In genomic region chr5:179336126-179336870, GRCh38 we compare ENCODE assay signal across 18 cellular contexts. TPM values are rescaled to one million over a fixed set of nuclear protein-coding genes. Genes with fewer than 3 reads are reported as not detected.
"Had no signal": no experiment of that assay in that cellular context is flagged by ENCODE, and none has a peak within 500 bp of the region (broad histone marks: within the 10 kb centered on the region; RNA-seq: fewer than 3 reads in every experiment).

No MANE protein-coding gene starts in this region.

- DNase-seq: activated CD4-positive, alpha-beta memory T cell treated with anti-CD3 and anti-CD28 coated beads for 36 hours; activated CD4-positive, alpha-beta T cell treated with anti-CD3 and anti-CD28 coated beads for 36 hours; activated naive CD4-positive, alpha-beta T cell treated with Interleukin-2 at 50 U/mL for 16 hours; activated naive CD8-positive, alpha-beta T cell treated with anti-CD3 and anti-CD28 coated beads, Interleukin-2, amount 10 ng/mL, durations not matched to agents 7 days and 5 days; cortex of kidney; gastrocnemius medialis; immature natural killer cell; stimulated activated CD4-positive, alpha-beta T cell treated with anti-CD3 and anti-CD28 coated beads, Interleukin-2, amount 100 ng/mL, for 24 hours; transverse colon; uterus had no signal

- H3K4me3 ChIP-seq: gastrocnemius medialis, lung, transverse colon, uterus had no signal

- H3K4me3 Mint-ChIP-seq: activated CD4-positive, alpha-beta memory T cell treated with anti-CD3 and anti-CD28 coated beads for 36 hours; activated CD4-positive, alpha-beta T cell treated with anti-CD3 and anti-CD28 coated beads for 36 hours; activated naive CD8-positive, alpha-beta T cell treated with anti-CD3 and anti-CD28 coated beads, Interleukin-2, amount 10 ng/mL, durations not matched to agents 7 days and 5 days; brain; central memory CD8-positive, alpha-beta T cell; immature natural killer cell; mesothelial cell of epicardium; natural killer cell treated with Interleukin-12 subunit alpha and Interleukin-12 subunit beta and Interleukin-15 and Interleukin-18, amount 100 ng/mL, for 72 hours; stimulated activated naive CD8-positive, alpha-beta T cell treated with anti-CD3 and anti-CD28 coated beads, Interleukin-15, Interleukin-2, amounts not matched to agents 100 ng/mL and 50 ng/mL, for 24 hours had no signal

- H3K4me1 ChIP-seq: gastrocnemius medialis, parathyroid adenoma, transverse colon had no signal

- H2AFZ ChIP-seq: parathyroid adenoma had no signal

- H3K36me3 ChIP-seq: gastrocnemius medialis, transverse colon, uterus had no signal

- H3K27me3 ChIP-seq: transverse colon, uterus had no signal

- H3K79me2 ChIP-seq: parathyroid adenoma had no signal

- H3K9me3 Mint-ChIP-seq: activated CD4-positive, alpha-beta memory T cell treated with anti-CD3 and anti-CD28 coated beads for 36 hours; activated naive CD8-positive, alpha-beta T cell treated with anti-CD3 and anti-CD28 coated beads, Interleukin-2, amount 10 ng/mL, durations not matched to agents 7 days and 5 days; brain; central memory CD8-positive, alpha-beta T cell; immature natural killer cell; mesothelial cell of epicardium; natural killer cell treated with Interleukin-12 subunit alpha and Interleukin-12 subunit beta and Interleukin-15 and Interleukin-18, amount 100 ng/mL, for 72 hours; stimulated activated naive CD8-positive, alpha-beta T cell treated with anti-CD3 and anti-CD28 coated beads, Interleukin-15, Interleukin-2, amounts not matched to agents 100 ng/mL and 50 ng/mL, for 24 hours had no signal

- H3K4me1 Mint-ChIP-seq: activated CD4-positive, alpha-beta T cell treated with anti-CD3 and anti-CD28 coated beads for 36 hours; activated naive CD8-positive, alpha-beta T cell treated with anti-CD3 and anti-CD28 coated beads, Interleukin-2, amount 10 ng/mL, durations not matched to agents 7 days and 5 days; central memory CD8-positive, alpha-beta T cell; immature natural killer cell; mesothelial cell of epicardium had no signal

- H3K27ac ChIP-seq: gastrocnemius medialis, parathyroid adenoma, transverse colon had no signal

- ATAC-seq: activated CD4-positive, alpha-beta T cell treated with anti-CD3 and anti-CD28 coated beads for 36 hours; gastrocnemius medialis; natural killer cell treated with Interleukin-12 subunit alpha and Interleukin-12 subunit beta and Interleukin-15 and Interleukin-18, amount 100 ng/mL, for 72 hours had no signal

- H3K9me3 ChIP-seq: gastrocnemius medialis, transverse colon, uterus had no signal

- H3K27ac Mint-ChIP-seq: activated CD4-positive, alpha-beta memory T cell treated with anti-CD3 and anti-CD28 coated beads for 36 hours; activated CD4-positive, alpha-beta T cell treated with anti-CD3 and anti-CD28 coated beads for 36 hours; activated naive CD8-positive, alpha-beta T cell treated with anti-CD3 and anti-CD28 coated beads, Interleukin-2, amount 10 ng/mL, durations not matched to agents 7 days and 5 days; immature natural killer cell; mesothelial cell of epicardium; natural killer cell treated with Interleukin-12 subunit alpha and Interleukin-12 subunit beta and Interleukin-15 and Interleukin-18, amount 100 ng/mL, for 72 hours; stimulated activated naive CD8-positive, alpha-beta T cell treated with anti-CD3 and anti-CD28 coated beads, Interleukin-15, Interleukin-2, amounts not matched to agents 100 ng/mL and 50 ng/mL, for 24 hours had no signal

- H3K36me3 Mint-ChIP-seq: activated CD4-positive, alpha-beta memory T cell treated with anti-CD3 and anti-CD28 coated beads for 36 hours; activated naive CD8-positive, alpha-beta T cell treated with anti-CD3 and anti-CD28 coated beads, Interleukin-2, amount 10 ng/mL, durations not matched to agents 7 days and 5 days; brain; immature natural killer cell; mesothelial cell of epicardium; natural killer cell treated with Interleukin-12 subunit alpha and Interleukin-12 subunit beta and Interleukin-15 and Interleukin-18, amount 100 ng/mL, for 72 hours had no signal

RNA-seq across cellular contexts. Expression of gene ADAMTS2, which starts 9.0 kb away (rescaled TPM):
- total RNA-seq: activated CD4-positive, alpha-beta memory T cell treated with anti-CD3 and anti-CD28 coated beads for 36 hours; activated CD4-positive, alpha-beta T cell treated with anti-CD3 and anti-CD28 coated beads for 36 hours; activated naive CD8-positive, alpha-beta T cell treated with anti-CD3 and anti-CD28 coated beads, Interleukin-2, amount 10 ng/mL, durations not matched to agents 7 days and 5 days; natural killer cell treated with Interleukin-12 subunit alpha and Interleukin-12 subunit beta and Interleukin-15 and Interleukin-18, amount 100 ng/mL, for 72 hours; T-helper 2 cell treated with Interferon-gamma antibody and Interleukin-4, amounts not matched to agents 100 ng/mL and 5 ng/mL, for 36 hours had no signal
